Comparison of ENCODE assay signal across 18 cellular contexts in the genomic region with DNA sequence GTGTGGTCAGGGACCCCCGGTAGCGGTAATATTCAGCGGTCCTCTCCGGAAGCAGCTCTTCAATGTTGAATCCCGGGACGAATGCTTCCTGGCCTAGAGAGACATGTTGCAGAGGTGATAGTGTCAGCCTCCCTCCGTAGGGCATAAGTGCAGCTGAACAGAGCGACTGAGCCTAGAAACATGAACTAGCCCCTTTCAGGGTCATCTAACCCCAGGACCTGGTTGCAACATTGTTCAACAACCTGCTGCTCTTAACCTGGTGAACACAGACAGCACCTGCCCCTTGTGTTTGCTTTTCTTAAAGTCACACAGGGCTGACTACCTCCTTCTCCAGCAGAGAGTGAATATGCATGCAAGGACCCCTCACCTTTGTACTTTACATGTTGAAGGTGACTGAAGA. TPM values are rescaled to one million over a fixed set of nuclear protein-coding genes. Genes with fewer than 3 reads are reported as not detected.
DNase-seq lines count a peak whose midpoint lies in the region; ATAC-seq and TF ChIP-seq lines count a peak whose summit lies in the region.
"Had no signal": no experiment of that assay in that cellular context is flagged by ENCODE, and none has a peak within 500 bp of the region (broad histone marks: within the 10 kb centered on the region; RNA-seq: fewer than 3 reads in every experiment).

No MANE protein-coding gene starts in this region.

- no peaks in the 10 kb centered on the region for H3K4me1 ChIP-seq in left lung

- DNase-seq in NCI-H510A treated with DMSO at 0.1 percent for 48 hours (lab: John Stamatoyannopoulos, UW) (peak; percentile 39), NCI-H510A (lab: John Stamatoyannopoulos, UW) (no peak), caudate nucleus (lab: John Stamatoyannopoulos, UW) (no peak), left lung (no peak), NCI-H1436 treated with DMSO at 0.1 percent for 48 hours (lab: John Stamatoyannopoulos, UW) (no peak), UCSD-AML1 (lab: John Stamatoyannopoulos, UW; ENCODE audit: unreplicated experiment) (no peak)
- DNase-seq in activated CD4-positive, alpha-beta T cell treated with anti-CD3 and anti-CD28 coated beads, Interleukin-2, amount 50 U/mL, for 48 hours = no peak
- DNase-seq: 8988T, Kasumi-1, MG63, NCI-H1092, NCI-H1694, NCI-H2081 treated with DMSO at 0.1 percent for 48 hours, NCI-H82, PC-3, SJCRH30 had no signal

- no peaks in the 10 kb centered on the region for H3K27me3 ChIP-seq in left lung
- H3K27me3 ChIP-seq: MG63, SJCRH30 had no signal

- no peaks in the 10 kb centered on the region for H3K9me3 ChIP-seq in left lung
- H3K9me3 ChIP-seq: MG63, SJCRH30 had no signal

- H3K4me3 ChIP-seq in left lung = no peak overlapping the region
- H3K4me3 ChIP-seq: MG63, SJCRH30 had no signal

- peak overlapping the region; percentile 92 for H3K27ac ChIP-seq in caudate nucleus (ENCODE audit: low read depth, low read length)
- no peak overlapping the region for H3K27ac ChIP-seq in left lung
- H3K27ac ChIP-seq: RWPE1, SJCRH30 had no signal

- no peak for TF ChIP-seq CTCF in left lung (IDR thresholded peaks at IDR 0.05)

- intact Hi-C loops in left lung (cut with DNase I) = no loop called here

- peak; percentile 52 for ATAC-seq in left lung
- ATAC-seq in HG03097 (IDR thresholded peaks at IDR 0.05; ENCODE audit: low FRiP score, unreplicated experiment) = no peak
- ATAC-seq: PC-3 had no signal

- H3K36me3 ChIP-seq in left lung = no peaks in the 10 kb centered on the region
- H3K36me3 ChIP-seq: MG63, SJCRH30 had no signal

RNA-seq across cellular contexts. Expression of a gene that starts 41.3 kb away (rescaled TPM):
- total RNA-seq in left lung = 10 to 100 TPM; 12.2 to 20.5 TPM
